8 cellular contexts compared by ENCODE assay signal in the genomic region with DNA sequence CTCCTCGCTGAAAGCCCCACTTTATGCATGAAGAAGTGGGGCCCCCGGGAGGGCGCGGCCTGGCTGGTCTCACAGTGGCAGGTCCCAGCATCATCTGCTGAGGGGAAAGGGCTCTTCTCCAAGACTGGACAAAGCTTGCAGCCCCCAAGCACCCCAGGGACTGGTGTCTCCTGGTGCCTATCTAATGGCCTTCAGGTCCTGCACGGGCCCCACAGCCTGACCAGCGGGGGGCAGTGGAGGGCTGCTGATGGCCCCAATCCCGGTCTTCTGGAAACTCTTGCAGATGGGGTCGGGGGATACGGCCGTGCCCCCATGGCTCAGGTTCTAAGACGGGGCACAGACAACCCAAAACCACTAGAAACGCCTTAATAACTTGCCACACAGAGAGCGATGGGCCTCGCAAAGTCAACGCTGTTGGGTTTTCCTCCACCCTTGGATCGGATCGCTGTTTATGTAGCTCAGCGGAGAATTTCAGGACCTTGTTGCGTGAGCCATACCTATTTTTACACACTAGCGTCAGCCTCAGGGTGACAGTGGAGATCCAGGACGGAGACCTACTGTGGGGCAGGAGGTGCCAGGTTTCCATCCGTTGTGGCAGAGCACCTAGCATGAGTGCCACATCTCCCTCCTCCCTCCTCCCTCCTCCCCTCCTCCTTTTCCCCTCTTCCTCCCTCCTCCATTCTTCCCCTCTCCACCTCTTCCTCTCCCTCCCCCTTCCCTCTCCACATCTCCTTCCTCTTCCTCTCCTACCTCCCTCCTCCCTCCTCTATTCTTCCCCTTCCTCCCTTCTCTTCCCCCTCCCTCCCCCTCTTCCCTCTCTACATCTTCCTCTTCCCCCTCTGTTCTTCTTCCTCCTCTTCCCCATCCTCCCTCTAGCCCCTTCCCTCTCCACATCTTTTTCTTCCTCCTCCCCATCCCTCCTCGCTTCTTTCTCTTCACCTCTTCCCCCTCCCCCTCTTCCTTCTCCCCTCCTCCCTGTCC.
A peak's percentile ranks its signal among the peaks of the same experiment; 100 is the strongest.
DNase-seq lines count a peak whose midpoint lies in the region; ATAC-seq, FAIRE-seq and TF ChIP-seq lines count a peak whose summit lies in the region.

No MANE protein-coding gene starts in this region.

- no peak overlapping the region for H3K27ac Mint-ChIP-seq in type B pancreatic cell

- TF ChIP-seq CTCF in keratinocyte (optimal IDR thresholded peaks at IDR 0.05 in 1 of 3, IDR thresholded peaks at IDR 0.05 in 1 of 3, conservative IDR thresholded peaks at IDR 0.05 in 1 of 3; ENCODE audit: extremely low read depth in 1 of 3, insufficient read depth in 2 of 3, low read length in 3 of 3) (peak; percentile 44 to 76 (median 71)), type B pancreatic cell (conservative IDR thresholded peaks at IDR 0.05) (peak; percentile 68)

- peak; percentile 63 for DNase-seq in Ammon's horn (ENCODE audit: low spot score)
- peak; percentile 47 for DNase-seq in astrocyte of the hippocampus (ENCODE audit: low read depth, low spot score)
- DNase-seq in keratinocyte (ENCODE audit: low read depth, low spot score): no peak
- no peak for DNase-seq in type B pancreatic cell (ENCODE audit: extremely low spot score, unreplicated experiment)
- no peak for DNase-seq in HPDE6-E6E7 (ENCODE audit: extremely low spot score)

- H3K4me3 Mint-ChIP-seq in type B pancreatic cell: no peak overlapping the region

- H3K4me1 Mint-ChIP-seq in type B pancreatic cell (ENCODE audit: unreplicated experiment): peaks cover 4% of the 10 kb centered on the region

- H3K27ac ChIP-seq in HUES64 (ENCODE audit: low read depth, low read length) (no peak overlapping the region), keratinocyte (ENCODE audit: control insufficient read depth, insufficient read depth, low read length) (no peak overlapping the region)

- H3K79me2 ChIP-seq in keratinocyte (ENCODE audit: control insufficient read depth, insufficient read depth, low read length): no peaks in the 10 kb centered on the region

- H3K27me3 ChIP-seq in HUES64 (ENCODE audit: insufficient read depth, low read length): no peaks in the 10 kb centered on the region
- H3K27me3 ChIP-seq in keratinocyte (ENCODE audit: control insufficient read depth, extremely low read depth, insufficient read depth, low read length): no peaks in the 10 kb centered on the region

- no peaks in the 10 kb centered on the region for H3K9me1 ChIP-seq in keratinocyte (ENCODE audit: control insufficient read depth, extremely low read depth, insufficient read depth, low read length)

- H3K4me2 ChIP-seq in keratinocyte (ENCODE audit: control insufficient read depth, extremely low read depth, insufficient read depth, low read depth, low read length): no peak overlapping the region

- H3K9me3 ChIP-seq in HUES64 (ENCODE audit: insufficient read depth, low read depth, low read length) (0 out of 2 replicates have a peak, but pooled peaks cover 2% of the 10 kb centered on the region), keratinocyte (ENCODE audit: control insufficient read depth, low read depth, low read length) (no peaks in the 10 kb centered on the region)

- dilution Hi-C loops in keratinocyte (cut with MboI; ENCODE audit: extremely low pct_ligation_motif_present, low sequenced_read_pairs): no loop called here

- WGBS in HUES64: 54% methylated on average over 23 of the region's 23 CpGs

- no peak for FAIRE-seq in keratinocyte (lab: Jason Lieb, UNC)

- H3K36me3 Mint-ChIP-seq in type B pancreatic cell: no peaks in the 10 kb centered on the region

- no peaks in the 10 kb centered on the region for H4K20me1 ChIP-seq in keratinocyte (ENCODE audit: control insufficient read depth, extremely low read depth, insufficient read depth, low read length)

- H3K4me1 ChIP-seq in HUES64 (ENCODE audit: insufficient read depth, low read length): no peaks in the 10 kb centered on the region; the same call in 1 of the 2 replicates
- H3K4me1 ChIP-seq in keratinocyte (ENCODE audit: control insufficient read depth, extremely low read depth, insufficient read depth, low read length): no peaks in the 10 kb centered on the region

- peak overlapping the region; percentile 37 for H3K4me3 ChIP-seq in HUES64 (ENCODE audit: low read length)
- no peak overlapping the region for H3K4me3 ChIP-seq in keratinocyte (ENCODE audit: control insufficient read depth in 2 of 3, extremely low read depth in 1 of 3, insufficient read depth in 2 of 3, low read depth in 1 of 3, low read length in 3 of 3)

- H3K27me3 Mint-ChIP-seq in type B pancreatic cell: no peaks in the 10 kb centered on the region

- H3K36me3 ChIP-seq in HUES64 (ENCODE audit: insufficient read depth, low read length) (no peaks in the 10 kb centered on the region), keratinocyte (ENCODE audit: control insufficient read depth in 2 of 2, extremely low read depth in 1 of 2, insufficient read depth in 2 of 2, low read length in 2 of 2) (no peaks in the 10 kb centered on the region)

- H3K9ac ChIP-seq in HUES64 (ENCODE audit: low read depth, low read length) (no peak overlapping the region), keratinocyte (ENCODE audit: control insufficient read depth, extremely low read depth, insufficient read depth, low read length) (no peak overlapping the region)

- H2AFZ ChIP-seq in keratinocyte (ENCODE audit: control insufficient read depth, low read length): no peak overlapping the region

- no peaks in the 10 kb centered on the region for H3K9me3 Mint-ChIP-seq in type B pancreatic cell

- ATAC-seq in HG02852 (IDR thresholded peaks at IDR 0.05; ENCODE audit: unreplicated experiment) (no peak), HG03097 (IDR thresholded peaks at IDR 0.05; ENCODE audit: low FRiP score, unreplicated experiment) (no peak)

Comparison
In these comparisons a context has a peak if more than half of its experiments do, and no peak if none do; other contexts are left out.
1. DNase-seq: peak in Ammon's horn (single experiment) and astrocyte of the hippocampus (single experiment); none in keratinocyte (single experiment), type B pancreatic cell (single experiment) and HPDE6-E6E7 (single experiment).